In the genomic region with DNA sequence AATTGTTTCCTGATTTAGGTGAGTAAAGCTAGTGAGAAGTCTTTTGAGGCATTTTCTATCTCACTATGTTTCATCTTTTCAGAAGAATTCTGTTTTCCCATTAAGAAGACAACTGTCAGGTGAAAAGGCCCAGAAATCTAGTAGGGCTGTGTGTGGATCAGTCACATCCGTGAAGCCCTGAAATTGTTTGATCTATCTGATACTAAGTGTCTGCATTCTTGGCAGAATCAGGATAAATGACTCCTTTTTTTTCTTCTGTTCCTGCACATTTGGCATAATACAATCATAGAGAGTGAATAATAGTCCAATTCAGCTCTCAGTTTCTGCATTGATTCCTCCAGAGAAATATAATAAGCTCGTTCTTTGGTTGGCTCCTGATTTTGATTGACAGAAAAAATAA, we compare ENCODE assay signal across 3 cellular contexts.
TF ChIP-seq lines count a peak whose summit lies in the region.

No MANE protein-coding gene starts in this region.

TF ChIP-seq in SK-N-SH, 30 proteins besides CTCF, POLR2A, EP300 and RAD21 (continued from another document and continues in another):
- TF ChIP-seq POLR2AphosphoS5 (IDR thresholded peaks at IDR 0.05; ENCODE audit: low read depth, low read length): peak; percentile 52; the same call in 1 of the 2 replicates
- TF ChIP-seq, protein P1, sequence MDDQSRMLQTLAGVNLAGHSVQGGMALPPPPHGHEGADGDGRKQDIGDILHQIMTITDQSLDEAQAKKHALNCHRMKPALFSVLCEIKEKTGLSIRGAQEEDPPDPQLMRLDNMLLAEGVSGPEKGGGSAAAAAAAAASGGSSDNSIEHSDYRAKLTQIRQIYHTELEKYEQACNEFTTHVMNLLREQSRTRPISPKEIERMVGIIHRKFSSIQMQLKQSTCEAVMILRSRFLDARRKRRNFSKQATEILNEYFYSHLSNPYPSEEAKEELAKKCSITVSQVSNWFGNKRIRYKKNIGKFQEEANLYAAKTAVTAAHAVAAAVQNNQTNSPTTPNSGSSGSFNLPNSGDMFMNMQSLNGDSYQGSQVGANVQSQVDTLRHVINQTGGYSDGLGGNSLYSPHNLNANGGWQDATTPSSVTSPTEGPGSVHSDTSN (IDR thresholded peaks at IDR 0.05): peak; percentile 94
- TF ChIP-seq GABPA (IDR thresholded peaks at IDR 0.05; ENCODE audit: low read depth): no peak
- TF ChIP-seq, protein P2, sequence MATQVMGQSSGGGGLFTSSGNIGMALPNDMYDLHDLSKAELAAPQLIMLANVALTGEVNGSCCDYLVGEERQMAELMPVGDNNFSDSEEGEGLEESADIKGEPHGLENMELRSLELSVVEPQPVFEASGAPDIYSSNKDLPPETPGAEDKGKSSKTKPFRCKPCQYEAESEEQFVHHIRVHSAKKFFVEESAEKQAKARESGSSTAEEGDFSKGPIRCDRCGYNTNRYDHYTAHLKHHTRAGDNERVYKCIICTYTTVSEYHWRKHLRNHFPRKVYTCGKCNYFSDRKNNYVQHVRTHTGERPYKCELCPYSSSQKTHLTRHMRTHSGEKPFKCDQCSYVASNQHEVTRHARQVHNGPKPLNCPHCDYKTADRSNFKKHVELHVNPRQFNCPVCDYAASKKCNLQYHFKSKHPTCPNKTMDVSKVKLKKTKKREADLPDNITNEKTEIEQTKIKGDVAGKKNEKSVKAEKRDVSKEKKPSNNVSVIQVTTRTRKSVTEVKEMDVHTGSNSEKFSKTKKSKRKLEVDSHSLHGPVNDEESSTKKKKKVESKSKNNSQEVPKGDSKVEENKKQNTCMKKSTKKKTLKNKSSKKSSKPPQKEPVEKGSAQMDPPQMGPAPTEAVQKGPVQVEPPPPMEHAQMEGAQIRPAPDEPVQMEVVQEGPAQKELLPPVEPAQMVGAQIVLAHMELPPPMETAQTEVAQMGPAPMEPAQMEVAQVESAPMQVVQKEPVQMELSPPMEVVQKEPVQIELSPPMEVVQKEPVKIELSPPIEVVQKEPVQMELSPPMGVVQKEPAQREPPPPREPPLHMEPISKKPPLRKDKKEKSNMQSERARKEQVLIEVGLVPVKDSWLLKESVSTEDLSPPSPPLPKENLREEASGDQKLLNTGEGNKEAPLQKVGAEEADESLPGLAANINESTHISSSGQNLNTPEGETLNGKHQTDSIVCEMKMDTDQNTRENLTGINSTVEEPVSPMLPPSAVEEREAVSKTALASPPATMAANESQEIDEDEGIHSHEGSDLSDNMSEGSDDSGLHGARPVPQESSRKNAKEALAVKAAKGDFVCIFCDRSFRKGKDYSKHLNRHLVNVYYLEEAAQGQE (IDR thresholded peaks at IDR 0.05; ENCODE audit: low read depth, low read length): no peak
- TF ChIP-seq TCF12 (IDR thresholded peaks at IDR 0.05): peak; percentile 93
- peak; percentile 88 for TF ChIP-seq NFIC (IDR thresholded peaks at IDR 0.05; ENCODE audit: borderline replicate concordance)
- peak; percentile 75 for TF ChIP-seq JUND (IDR thresholded peaks at IDR 0.05)
- no peak for TF ChIP-seq RFX5 (IDR thresholded peaks at IDR 0.05; ENCODE audit: low read length)
- TF ChIP-seq, protein P3, sequence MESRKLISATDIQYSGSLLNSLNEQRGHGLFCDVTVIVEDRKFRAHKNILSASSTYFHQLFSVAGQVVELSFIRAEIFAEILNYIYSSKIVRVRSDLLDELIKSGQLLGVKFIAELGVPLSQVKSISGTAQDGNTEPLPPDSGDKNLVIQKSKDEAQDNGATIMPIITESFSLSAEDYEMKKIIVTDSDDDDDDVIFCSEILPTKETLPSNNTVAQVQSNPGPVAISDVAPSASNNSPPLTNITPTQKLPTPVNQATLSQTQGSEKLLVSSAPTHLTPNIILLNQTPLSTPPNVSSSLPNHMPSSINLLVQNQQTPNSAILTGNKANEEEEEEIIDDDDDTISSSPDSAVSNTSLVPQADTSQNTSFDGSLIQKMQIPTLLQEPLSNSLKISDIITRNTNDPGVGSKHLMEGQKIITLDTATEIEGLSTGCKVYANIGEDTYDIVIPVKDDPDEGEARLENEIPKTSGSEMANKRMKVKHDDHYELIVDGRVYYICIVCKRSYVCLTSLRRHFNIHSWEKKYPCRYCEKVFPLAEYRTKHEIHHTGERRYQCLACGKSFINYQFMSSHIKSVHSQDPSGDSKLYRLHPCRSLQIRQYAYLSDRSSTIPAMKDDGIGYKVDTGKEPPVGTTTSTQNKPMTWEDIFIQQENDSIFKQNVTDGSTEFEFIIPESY (IDR thresholded peaks at IDR 0.05; ENCODE audit: borderline replicate concordance, low read depth): 0 out of 2 replicates have a peak, but pooled peaks have one; percentile 12
- no peak for TF ChIP-seq MXI1 (IDR thresholded peaks at IDR 0.05; ENCODE audit: low read depth, low read length)
- peak; percentile 84 for TF ChIP-seq TEAD4 (IDR thresholded peaks at IDR 0.05; ENCODE audit: borderline replicate concordance, insufficient read depth)
- TF ChIP-seq RXRA (IDR thresholded peaks at IDR 0.05; ENCODE audit: borderline replicate concordance, low read depth): peak; percentile 42

TF ChIP-seq in neural cell, 6 proteins besides CTCF, POLR2A, EP300 and RAD21 (continued from another document):
- TF ChIP-seq, protein P2 (IDR thresholded peaks at IDR 0.05; ENCODE audit: borderline replicate concordance): no peak
- TF ChIP-seq MXI1 (conservative IDR thresholded peaks at IDR 0.05; ENCODE audit: poor library complexity, severe bottlenecking): no peak
- no peak for TF ChIP-seq EZH2 (IDR thresholded peaks at IDR 0.05; ENCODE audit: borderline replicate concordance, insufficient read depth, low read length, poor library complexity, severe bottlenecking)
- TF ChIP-seq POLR2AphosphoS5 (IDR thresholded peaks at IDR 0.05): peak; percentile 85

TF ChIP-seq in WTC11, 78 proteins besides CTCF, POLR2A, EP300 and RAD21 (continued from another document):
- TF ChIP-seq, protein P4, sequence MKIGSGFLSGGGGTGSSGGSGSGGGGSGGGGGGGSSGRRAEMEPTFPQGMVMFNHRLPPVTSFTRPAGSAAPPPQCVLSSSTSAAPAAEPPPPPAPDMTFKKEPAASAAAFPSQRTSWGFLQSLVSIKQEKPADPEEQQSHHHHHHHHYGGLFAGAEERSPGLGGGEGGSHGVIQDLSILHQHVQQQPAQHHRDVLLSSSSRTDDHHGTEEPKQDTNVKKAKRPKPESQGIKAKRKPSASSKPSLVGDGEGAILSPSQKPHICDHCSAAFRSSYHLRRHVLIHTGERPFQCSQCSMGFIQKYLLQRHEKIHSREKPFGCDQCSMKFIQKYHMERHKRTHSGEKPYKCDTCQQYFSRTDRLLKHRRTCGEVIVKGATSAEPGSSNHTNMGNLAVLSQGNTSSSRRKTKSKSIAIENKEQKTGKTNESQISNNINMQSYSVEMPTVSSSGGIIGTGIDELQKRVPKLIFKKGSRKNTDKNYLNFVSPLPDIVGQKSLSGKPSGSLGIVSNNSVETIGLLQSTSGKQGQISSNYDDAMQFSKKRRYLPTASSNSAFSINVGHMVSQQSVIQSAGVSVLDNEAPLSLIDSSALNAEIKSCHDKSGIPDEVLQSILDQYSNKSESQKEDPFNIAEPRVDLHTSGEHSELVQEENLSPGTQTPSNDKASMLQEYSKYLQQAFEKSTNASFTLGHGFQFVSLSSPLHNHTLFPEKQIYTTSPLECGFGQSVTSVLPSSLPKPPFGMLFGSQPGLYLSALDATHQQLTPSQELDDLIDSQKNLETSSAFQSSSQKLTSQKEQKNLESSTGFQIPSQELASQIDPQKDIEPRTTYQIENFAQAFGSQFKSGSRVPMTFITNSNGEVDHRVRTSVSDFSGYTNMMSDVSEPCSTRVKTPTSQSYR (CRISPR knock-in tag; IDR thresholded peaks at IDR 0.05): no peak
- TF ChIP-seq, protein P5, sequence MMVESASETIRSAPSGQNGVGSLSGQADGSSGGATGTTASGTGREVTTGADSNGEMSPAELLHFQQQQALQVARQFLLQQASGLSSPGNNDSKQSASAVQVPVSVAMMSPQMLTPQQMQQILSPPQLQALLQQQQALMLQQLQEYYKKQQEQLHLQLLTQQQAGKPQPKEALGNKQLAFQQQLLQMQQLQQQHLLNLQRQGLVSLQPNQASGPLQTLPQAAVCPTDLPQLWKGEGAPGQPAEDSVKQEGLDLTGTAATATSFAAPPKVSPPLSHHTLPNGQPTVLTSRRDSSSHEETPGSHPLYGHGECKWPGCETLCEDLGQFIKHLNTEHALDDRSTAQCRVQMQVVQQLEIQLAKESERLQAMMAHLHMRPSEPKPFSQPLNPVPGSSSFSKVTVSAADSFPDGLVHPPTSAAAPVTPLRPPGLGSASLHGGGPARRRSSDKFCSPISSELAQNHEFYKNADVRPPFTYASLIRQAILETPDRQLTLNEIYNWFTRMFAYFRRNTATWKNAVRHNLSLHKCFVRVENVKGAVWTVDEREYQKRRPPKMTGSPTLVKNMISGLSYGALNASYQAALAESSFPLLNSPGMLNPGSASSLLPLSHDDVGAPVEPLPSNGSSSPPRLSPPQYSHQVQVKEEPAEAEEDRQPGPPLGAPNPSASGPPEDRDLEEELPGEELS (CRISPR knock-in tag; IDR thresholded peaks at IDR 0.05): no peak
- TF ChIP-seq, protein P6, sequence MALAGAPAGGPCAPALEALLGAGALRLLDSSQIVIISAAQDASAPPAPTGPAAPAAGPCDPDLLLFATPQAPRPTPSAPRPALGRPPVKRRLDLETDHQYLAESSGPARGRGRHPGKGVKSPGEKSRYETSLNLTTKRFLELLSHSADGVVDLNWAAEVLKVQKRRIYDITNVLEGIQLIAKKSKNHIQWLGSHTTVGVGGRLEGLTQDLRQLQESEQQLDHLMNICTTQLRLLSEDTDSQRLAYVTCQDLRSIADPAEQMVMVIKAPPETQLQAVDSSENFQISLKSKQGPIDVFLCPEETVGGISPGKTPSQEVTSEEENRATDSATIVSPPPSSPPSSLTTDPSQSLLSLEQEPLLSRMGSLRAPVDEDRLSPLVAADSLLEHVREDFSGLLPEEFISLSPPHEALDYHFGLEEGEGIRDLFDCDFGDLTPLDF (CRISPR knock-in tag; IDR thresholded peaks at IDR 0.05): no peak
- TF ChIP-seq, protein P7, sequence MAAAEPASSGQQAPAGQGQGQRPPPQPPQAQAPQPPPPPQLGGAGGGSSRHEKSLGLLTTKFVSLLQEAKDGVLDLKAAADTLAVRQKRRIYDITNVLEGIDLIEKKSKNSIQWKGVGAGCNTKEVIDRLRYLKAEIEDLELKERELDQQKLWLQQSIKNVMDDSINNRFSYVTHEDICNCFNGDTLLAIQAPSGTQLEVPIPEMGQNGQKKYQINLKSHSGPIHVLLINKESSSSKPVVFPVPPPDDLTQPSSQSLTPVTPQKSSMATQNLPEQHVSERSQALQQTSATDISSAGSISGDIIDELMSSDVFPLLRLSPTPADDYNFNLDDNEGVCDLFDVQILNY (CRISPR knock-in tag; IDR thresholded peaks at IDR 0.05): no peak
- TF ChIP-seq ZNF232 (CRISPR knock-in tag; IDR thresholded peaks at IDR 0.05) (no peak), EMX1 (CRISPR knock-in tag; IDR thresholded peaks at IDR 0.05) (no peak), ZNF423 (CRISPR knock-in tag; IDR thresholded peaks at IDR 0.05) (no peak)
- TF ChIP-seq, protein P8, sequence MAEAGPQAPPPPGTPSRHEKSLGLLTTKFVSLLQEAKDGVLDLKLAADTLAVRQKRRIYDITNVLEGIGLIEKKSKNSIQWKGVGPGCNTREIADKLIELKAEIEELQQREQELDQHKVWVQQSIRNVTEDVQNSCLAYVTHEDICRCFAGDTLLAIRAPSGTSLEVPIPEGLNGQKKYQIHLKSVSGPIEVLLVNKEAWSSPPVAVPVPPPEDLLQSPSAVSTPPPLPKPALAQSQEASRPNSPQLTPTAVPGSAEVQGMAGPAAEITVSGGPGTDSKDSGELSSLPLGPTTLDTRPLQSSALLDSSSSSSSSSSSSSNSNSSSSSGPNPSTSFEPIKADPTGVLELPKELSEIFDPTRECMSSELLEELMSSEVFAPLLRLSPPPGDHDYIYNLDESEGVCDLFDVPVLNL (CRISPR knock-in tag; IDR thresholded peaks at IDR 0.05; ENCODE audit: borderline replicate concordance, low read depth): no peak
- TF ChIP-seq, protein P9, sequence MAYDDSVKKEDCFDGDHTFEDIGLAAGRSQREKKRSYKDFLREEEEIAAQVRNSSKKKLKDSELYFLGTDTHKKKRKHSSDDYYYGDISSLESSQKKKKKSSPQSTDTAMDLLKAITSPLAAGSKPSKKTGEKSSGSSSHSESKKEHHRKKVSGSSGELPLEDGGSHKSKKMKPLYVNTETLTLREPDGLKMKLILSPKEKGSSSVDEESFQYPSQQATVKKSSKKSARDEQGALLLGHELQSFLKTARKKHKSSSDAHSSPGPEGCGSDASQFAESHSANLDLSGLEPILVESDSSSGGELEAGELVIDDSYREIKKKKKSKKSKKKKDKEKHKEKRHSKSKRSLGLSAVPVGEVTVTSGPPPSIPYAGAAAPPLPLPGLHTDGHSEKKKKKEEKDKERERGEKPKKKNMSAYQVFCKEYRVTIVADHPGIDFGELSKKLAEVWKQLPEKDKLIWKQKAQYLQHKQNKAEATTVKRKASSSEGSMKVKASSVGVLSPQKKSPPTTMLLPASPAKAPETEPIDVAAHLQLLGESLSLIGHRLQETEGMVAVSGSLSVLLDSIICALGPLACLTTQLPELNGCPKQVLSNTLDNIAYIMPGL (CRISPR knock-in tag; IDR thresholded peaks at IDR 0.05): no peak
- TF ChIP-seq, protein P10, sequence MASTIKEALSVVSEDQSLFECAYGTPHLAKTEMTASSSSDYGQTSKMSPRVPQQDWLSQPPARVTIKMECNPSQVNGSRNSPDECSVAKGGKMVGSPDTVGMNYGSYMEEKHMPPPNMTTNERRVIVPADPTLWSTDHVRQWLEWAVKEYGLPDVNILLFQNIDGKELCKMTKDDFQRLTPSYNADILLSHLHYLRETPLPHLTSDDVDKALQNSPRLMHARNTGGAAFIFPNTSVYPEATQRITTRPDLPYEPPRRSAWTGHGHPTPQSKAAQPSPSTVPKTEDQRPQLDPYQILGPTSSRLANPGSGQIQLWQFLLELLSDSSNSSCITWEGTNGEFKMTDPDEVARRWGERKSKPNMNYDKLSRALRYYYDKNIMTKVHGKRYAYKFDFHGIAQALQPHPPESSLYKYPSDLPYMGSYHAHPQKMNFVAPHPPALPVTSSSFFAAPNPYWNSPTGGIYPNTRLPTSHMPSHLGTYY (CRISPR knock-in tag; IDR thresholded peaks at IDR 0.05): no peak
- TF ChIP-seq, protein P11, sequence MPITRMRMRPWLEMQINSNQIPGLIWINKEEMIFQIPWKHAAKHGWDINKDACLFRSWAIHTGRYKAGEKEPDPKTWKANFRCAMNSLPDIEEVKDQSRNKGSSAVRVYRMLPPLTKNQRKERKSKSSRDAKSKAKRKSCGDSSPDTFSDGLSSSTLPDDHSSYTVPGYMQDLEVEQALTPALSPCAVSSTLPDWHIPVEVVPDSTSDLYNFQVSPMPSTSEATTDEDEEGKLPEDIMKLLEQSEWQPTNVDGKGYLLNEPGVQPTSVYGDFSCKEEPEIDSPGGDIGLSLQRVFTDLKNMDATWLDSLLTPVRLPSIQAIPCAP (CRISPR knock-in tag; IDR thresholded peaks at IDR 0.05): no peak
